8 cellular contexts compared by ENCODE assay signal in genomic region chr6:18155864-18156396, GRCh38. TPM values are rescaled to one million over a fixed set of nuclear protein-coding genes. Genes with fewer than 3 reads are reported as not detected.
DNase-seq lines count a peak whose midpoint lies in the region; ATAC-seq and TF ChIP-seq lines count a peak whose summit lies in the region.

No MANE protein-coding gene starts in this region.

- H3K27ac ChIP-seq in VCaP: peak overlapping the region; percentile 57
- H3K27ac ChIP-seq in colonic mucosa: peak overlapping the region; percentile 94
- peak overlapping the region; percentile 90 to 96 for H3K27ac ChIP-seq in liver (ENCODE audit: low read depth in 1 of 2, low read length in 2 of 2)

- H3K4me1 ChIP-seq in colonic mucosa (peaks cover 9% of the 10 kb centered on the region), liver (ENCODE audit: control insufficient read depth in 4 of 4, insufficient read depth in 4 of 4, low read length in 3 of 4) (peaks cover 2 to 31% (median 21%) of the 10 kb centered on the region in 4 donors)

- H3K9me3 ChIP-seq in colonic mucosa: no peaks in the 10 kb centered on the region
- H3K9me3 ChIP-seq in liver (ENCODE audit: control insufficient read depth in 4 of 4, low read length in 3 of 4): no peaks in the 10 kb centered on the region

- ATAC-seq in GM18868 (IDR thresholded peaks at IDR 0.05; ENCODE audit: unreplicated experiment) (peak; percentile 42), HG03097 (IDR thresholded peaks at IDR 0.05; ENCODE audit: low FRiP score, unreplicated experiment) (peak; percentile 45)

- intact Hi-C loops in colonic mucosa (cut with DNase I): no loop called here

- peak overlapping the region; percentile 95 to 97 for H3K9ac ChIP-seq in colonic mucosa (ENCODE audit: low read depth in 2 of 2, low read length in 2 of 2)
- peak overlapping the region; percentile 54 to 56 for H3K9ac ChIP-seq in liver (ENCODE audit: low read depth in 1 of 2, low read length in 2 of 2)

- peak; percentile 23 for TF ChIP-seq CTCF in AG09319 (IDR thresholded peaks at IDR 0.05; ENCODE audit: low read depth, low read length)
- TF ChIP-seq CTCF in VCaP (conservative IDR thresholded peaks at IDR 0.05): peak; percentile 33
- TF ChIP-seq CTCF in colonic mucosa (IDR thresholded peaks at IDR 0.05): peak; percentile 26
- TF ChIP-seq CTCF in liver (IDR thresholded peaks at IDR 0.05; ENCODE audit: low read depth, low read length, missing input control): peak; percentile 28

- no peaks in the 10 kb centered on the region for H3K27me3 ChIP-seq in colonic mucosa
- no peaks in the 10 kb centered on the region for H3K27me3 ChIP-seq in liver (ENCODE audit: control insufficient read depth in 4 of 4, insufficient read depth in 4 of 4, low read length in 3 of 4)

- no peak for DNase-seq in AG09319 (ENCODE audit: extremely low read depth, low read depth)
- DNase-seq in NCI-H2107 treated with DMSO at 0.1 percent for 48 hours (lab: John Stamatoyannopoulos, UW; ENCODE audit: unreplicated experiment): peak; percentile 33
- peak; percentile 86 for DNase-seq in colonic mucosa
- DNase-seq in stimulated activated CD4-positive, alpha-beta T cell treated with anti-CD3 and anti-CD28 coated beads, Interleukin-4, amount 100 ng/mL, for 48 hours (ENCODE audit: low read depth in 2 of 2): peak; percentile 14 to 24

- WGBS in liver: under 1% methylated on average over 26 of the region's 26 CpGs

- H3K36me3 ChIP-seq in colonic mucosa: no peaks in the 10 kb centered on the region
- H3K36me3 ChIP-seq in liver (ENCODE audit: control insufficient read depth in 4 of 4, insufficient read depth in 3 of 4, low read depth in 1 of 4, low read length in 3 of 4): peaks cover 2 to 9% (median 6%) of the 10 kb centered on the region in 4 donors

- TF ChIP-seq RAD21 in liver (IDR thresholded peaks at IDR 0.05): peak; percentile 48 to 65

- H3K4me3 ChIP-seq in colonic mucosa (peak overlapping the region; percentile 90), liver (ENCODE audit: low read depth in 1 of 3, low read length in 3 of 3) (peak overlapping the region; percentile 86 to 99 (median 91))

TF ChIP-seq in liver, 16 proteins besides CTCF, POLR2A, EP300 and RAD21:
- TF ChIP-seq ZBTB33 (IDR thresholded peaks at IDR 0.05): no peak
- peak; percentile 9 to 33 for TF ChIP-seq RXRA (IDR thresholded peaks at IDR 0.05)
- TF ChIP-seq MAX (IDR thresholded peaks at IDR 0.05): peak; percentile 17
- TF ChIP-seq SP1 (IDR thresholded peaks at IDR 0.05): peak; percentile 28

RNA-seq across cellular contexts. Expression of gene KDM1B, which starts 0.7 kb away (rescaled TPM):
- total RNA-seq in colonic mucosa (10 to 100 TPM; 28.4 to 43.5 TPM), liver (10 to 100 TPM in 1 of 2 donors, 1 to 10 TPM in 1; 9.7 to 10.2 TPM)
- 1 to 10 TPM; 1.6 to 3.7 TPM for polyA plus RNA-seq in liver

RNA-seq across cellular contexts. Expression of gene TPMT, which starts 1.1 kb away (rescaled TPM):
- total RNA-seq in colonic mucosa: 10 to 100 TPM; 51.1 to 52.5 TPM
- 10 to 100 TPM; 10.3 to 28.6 TPM for total RNA-seq in liver
- 10 to 100 TPM; 25.3 to 26.2 TPM for polyA plus RNA-seq in liver

RNA-seq across cellular contexts. Expression of gene NHLRC1, which starts 33.5 kb away (rescaled TPM):
- total RNA-seq in colonic mucosa (1 to 10 TPM; 1.6 to 2.5 TPM), liver (1 to 10 TPM; 2.1 to 4.4 TPM)
- polyA plus RNA-seq in liver: 1 to 10 TPM; 2.4 to 3.5 TPM
